ENCODE assay signal across 14 cellular contexts in genomic region chr11:12269446-12270214, GRCh38.
A peak's percentile ranks its signal among the peaks of the same experiment; 100 is the strongest.
DNase-seq lines count a peak whose midpoint lies in the region; ATAC-seq, FAIRE-seq and TF ChIP-seq lines count a peak whose summit lies in the region.
"Had no signal": no experiment of that assay in that cellular context is flagged by ENCODE, and none has a peak within 500 bp of the region (broad histone marks: within the 10 kb centered on the region; RNA-seq: fewer than 3 reads in every experiment).

No MANE protein-coding gene starts in this region.

- no peak overlapping the region for H3K9ac ChIP-seq in endothelial cell of umbilical vein (replicated peaks; ENCODE audit: extremely low read depth, insufficient read depth, low read length)

- POLR2A ChIA-PET in Panc1 (lab: Charles Lee): no interaction called here
- POLR2A ChIA-PET in endothelial cell of umbilical vein (lab: Charles Lee): no interaction called here

- H4K20me1 ChIP-seq in endothelial cell of umbilical vein (replicated peaks; ENCODE audit: control insufficient read depth, extremely low read depth, insufficient read depth, low read length): no peaks in the 10 kb centered on the region

- no peaks in the 10 kb centered on the region for H3K9me1 ChIP-seq in endothelial cell of umbilical vein (replicated peaks; ENCODE audit: control insufficient read depth, extremely low read depth, insufficient read depth, low read length)

- no peaks in the 10 kb centered on the region for H3K9me3 Mint-ChIP-seq in stimulated activated memory B cell treated with anti-CD40 and anti-IgM and Interleukin-4, amounts not matched to agents 10 μg/mL and 1 μg/mL and 100 μg/mL, for 72 hours
- no peaks in the 10 kb centered on the region for H3K9me3 Mint-ChIP-seq in activated naive CD4-positive, alpha-beta T cell treated with anti-CD3 and anti-CD28 coated beads, Interleukin-2, amount 10 ng/mL, durations not matched to agents 7 days and 5 days
- H3K9me3 Mint-ChIP-seq: activated naive CD4-positive, alpha-beta T cell treated with anti-CD3 and anti-CD28 coated beads, Interleukin-2, amount 50 U/mL, for 72 hours; WTC11 had no signal

- CTCF ChIA-PET in Panc1 (lab: Charles Lee) (no interaction called here), endothelial cell of umbilical vein (lab: Charles Lee) (interaction anchor here (1.1 to 1.9 kb wide), 6 partner anchors 9 to 225 kb away, joined by 3 to 12 read pairs (median 4); no protein-coding TSS in a partner anchor)
- CTCF ChIA-PET in activated naive CD4-positive, alpha-beta T cell treated with anti-CD3 and anti-CD28 coated beads, Interleukin-2, amount 10 ng/mL, durations not matched to agents 7 days and 5 days (lab: Charles Lee): interaction anchor here (1.1 to 1.5 kb wide), 4 partner anchors 12 to 219 kb away, joined by 3 to 4 read pairs (median 4); no protein-coding TSS in a partner anchor

- no peak overlapping the region for H3K4me3 Mint-ChIP-seq in stimulated activated memory B cell treated with anti-CD40 and anti-IgM and Interleukin-4, amounts not matched to agents 10 μg/mL and 1 μg/mL and 100 μg/mL, for 72 hours
- H3K4me3 Mint-ChIP-seq in activated naive CD4-positive, alpha-beta T cell treated with anti-CD3 and anti-CD28 coated beads, Interleukin-2, amount 10 ng/mL, durations not matched to agents 7 days and 5 days: no peak overlapping the region
- H3K4me3 Mint-ChIP-seq: WTC11 had no signal

- H3K27ac ChIP-seq in Panc1 (ENCODE audit: low read length): 0 out of 2 replicates have a peak overlapping the region, but pooled peaks have one; percentile 17
- peak overlapping the region; percentile 68 for H3K27ac ChIP-seq in endothelial cell of umbilical vein (ENCODE audit: insufficient read depth, low read depth, low read length)
- H3K27ac ChIP-seq in lower lobe of right lung: peak overlapping the region; percentile 31
- H3K27ac ChIP-seq: testis had no signal

- H3K79me2 ChIP-seq in endothelial cell of umbilical vein (ENCODE audit: control insufficient read depth, insufficient read depth, low read length): no peaks in the 10 kb centered on the region

- in situ Hi-C loops in Panc1 (cut with HindIII; ENCODE audit: low pct_unique_long_range_greater_than_20kb, low sequenced_read_pairs): no loop called here

- H3K4me1 ChIP-seq in Panc1 (ENCODE audit: control insufficient read depth, insufficient read depth, low read length) (peaks cover 8% of the 10 kb centered on the region), endothelial cell of umbilical vein (ENCODE audit: control insufficient read depth, extremely low read depth, insufficient read depth, low read length) (peaks cover 21% of the 10 kb centered on the region), lower lobe of right lung (peaks cover 13% of the 10 kb centered on the region)

- no peak for TF ChIP-seq POLR2A in endothelial cell of umbilical vein (IDR thresholded peaks at IDR 0.05; ENCODE audit: low read depth, low read length)

- no peak for DNase-seq in Panc1 (ENCODE audit: low read depth, low spot score)
- no peak for DNase-seq in endothelial cell of umbilical vein (ENCODE audit: low read depth, low spot score)
- no peak for DNase-seq in lower lobe of right lung
- DNase-seq in NCI-H1048 (lab: John Stamatoyannopoulos, UW): no peak
- no peak for DNase-seq in D341Med (ENCODE audit: low spot score)
- DNase-seq in activated naive CD4-positive, alpha-beta T cell treated with anti-CD3 and anti-CD28 coated beads, Interleukin-2, amount 10 ng/mL, durations not matched to agents 7 days and 5 days: no peak
- DNase-seq: activated CD8-positive, alpha-beta memory T cell treated with anti-CD3 and anti-CD28 coated beads, Interleukin-2, amount 50 U/mL, for 4 hours; MM.1S; testis had no signal

- no peak overlapping the region for H3K27ac Mint-ChIP-seq in stimulated activated memory B cell treated with anti-CD40 and anti-IgM and Interleukin-4, amounts not matched to agents 10 μg/mL and 1 μg/mL and 100 μg/mL, for 72 hours
- no peak overlapping the region for H3K27ac Mint-ChIP-seq in activated naive CD4-positive, alpha-beta T cell treated with anti-CD3 and anti-CD28 coated beads, Interleukin-2, amount 10 ng/mL, durations not matched to agents 7 days and 5 days

- no peak for FAIRE-seq in endothelial cell of umbilical vein (lab: Jason Lieb, UNC)
- FAIRE-seq: HTR-8/SVneo had no signal

- H3K4me1 Mint-ChIP-seq in stimulated activated memory B cell treated with anti-CD40 and anti-IgM and Interleukin-4, amounts not matched to agents 10 μg/mL and 1 μg/mL and 100 μg/mL, for 72 hours: no peaks in the 10 kb centered on the region
- no peaks in the 10 kb centered on the region for H3K4me1 Mint-ChIP-seq in activated naive CD4-positive, alpha-beta T cell treated with anti-CD3 and anti-CD28 coated beads, Interleukin-2, amount 10 ng/mL, durations not matched to agents 7 days and 5 days

- dilution Hi-C loops in endothelial cell of umbilical vein (cut with MboI; ENCODE audit: extremely low pct_ligation_motif_present, low sequenced_read_pairs): no loop called here

- peak; percentile 47; the same call in 1 of the 2 replicates for ATAC-seq in Panc1
- ATAC-seq in lower lobe of right lung: peak; percentile 29 to 58
- peak; percentile 17 for ATAC-seq in stimulated activated memory B cell treated with anti-CD40 and anti-IgM and Interleukin-4, amounts not matched to agents 10 μg/mL and 1 μg/mL and 100 μg/mL, for 72 hours
- no peak for ATAC-seq in GM19023 (IDR thresholded peaks at IDR 0.05; ENCODE audit: unreplicated experiment)
- ATAC-seq: WTC11 had no signal

- H3K9me3 ChIP-seq in Panc1 (ENCODE audit: control insufficient read depth, insufficient read depth, low read depth, low read length): no peaks in the 10 kb centered on the region
- H3K9me3 ChIP-seq in endothelial cell of umbilical vein (replicated peaks; ENCODE audit: control insufficient read depth, insufficient read depth, low read length): no peaks in the 10 kb centered on the region
- H3K9me3 ChIP-seq in lower lobe of right lung: no peaks in the 10 kb centered on the region
- H3K9me3 ChIP-seq: testis had no signal

- H3K4me3 ChIP-seq in Panc1 (ENCODE audit: low read depth in 2 of 2, low read length in 2 of 2) (no peak overlapping the region), endothelial cell of umbilical vein (replicated peaks in 1 of 3; ENCODE audit: insufficient read depth in 1 of 3, low read depth in 1 of 3, low read length in 3 of 3) (no peak overlapping the region), lower lobe of right lung (no peak overlapping the region)
- H3K4me3 ChIP-seq: testis had no signal

- intact Hi-C loops in Panc1 (cut with micrococcal nuclease; ENCODE audit: unreplicated experiment): no loop called here
- intact Hi-C loops in endothelial cell of umbilical vein (cut with micrococcal nuclease): no loop called here
- intact Hi-C loops in lower lobe of right lung (cut with DNase I): no loop called here

- no peaks in the 10 kb centered on the region for H3K27me3 ChIP-seq in Panc1 (ENCODE audit: control insufficient read depth, insufficient read depth, low read length)
- no peaks in the 10 kb centered on the region for H3K27me3 ChIP-seq in endothelial cell of umbilical vein (ENCODE audit: control insufficient read depth in 2 of 2, insufficient read depth in 2 of 2, low read length in 2 of 2)
- H3K27me3 ChIP-seq in lower lobe of right lung (ENCODE audit: low read depth): no peaks in the 10 kb centered on the region
- H3K27me3 ChIP-seq: testis had no signal

- peak overlapping the region; percentile 48 for H2AFZ ChIP-seq in endothelial cell of umbilical vein (ENCODE audit: low read depth, low read length)

- no peaks in the 10 kb centered on the region for H3K36me3 Mint-ChIP-seq in stimulated activated memory B cell treated with anti-CD40 and anti-IgM and Interleukin-4, amounts not matched to agents 10 μg/mL and 1 μg/mL and 100 μg/mL, for 72 hours
- H3K36me3 Mint-ChIP-seq in activated naive CD4-positive, alpha-beta T cell treated with anti-CD3 and anti-CD28 coated beads, Interleukin-2, amount 10 ng/mL, durations not matched to agents 7 days and 5 days: no peaks in the 10 kb centered on the region
- H3K36me3 Mint-ChIP-seq: activated naive CD4-positive, alpha-beta T cell treated with anti-CD3 and anti-CD28 coated beads, Interleukin-2, amount 50 U/mL, for 72 hours; WTC11 had no signal

- H3K4me2 ChIP-seq in endothelial cell of umbilical vein (ENCODE audit: insufficient read depth, low read length): no peak overlapping the region

- BruUV-seq in Panc1 (replicated peaks; lab: Mats Ljungman, UMichigan) (no TSS peak), endothelial cell of umbilical vein (replicated peaks; lab: Mats Ljungman, UMichigan) (no TSS peak)

- TF ChIP-seq CTCF in Panc1 (IDR thresholded peaks at IDR 0.05): no peak
- no peak for TF ChIP-seq CTCF in endothelial cell of umbilical vein (IDR thresholded peaks at IDR 0.05; ENCODE audit: extremely low read depth in 1 of 2, insufficient read depth in 1 of 2, low read depth in 1 of 2, low read length in 2 of 2)
- TF ChIP-seq CTCF in lower lobe of right lung (IDR thresholded peaks at IDR 0.05): no peak

- H3K36me3 ChIP-seq in Panc1 (ENCODE audit: control insufficient read depth, insufficient read depth, low read length) (no peaks in the 10 kb centered on the region), endothelial cell of umbilical vein (ENCODE audit: control insufficient read depth in 2 of 2, extremely low read depth in 1 of 2, insufficient read depth in 2 of 2, low read length in 2 of 2) (no peaks in the 10 kb centered on the region), lower lobe of right lung (no peaks in the 10 kb centered on the region)

- H3K27me3 Mint-ChIP-seq in stimulated activated memory B cell treated with anti-CD40 and anti-IgM and Interleukin-4, amounts not matched to agents 10 μg/mL and 1 μg/mL and 100 μg/mL, for 72 hours: peaks cover 8% of the 10 kb centered on the region
- no peaks in the 10 kb centered on the region for H3K27me3 Mint-ChIP-seq in activated naive CD4-positive, alpha-beta T cell treated with anti-CD3 and anti-CD28 coated beads, Interleukin-2, amount 10 ng/mL, durations not matched to agents 7 days and 5 days

TF ChIP-seq in endothelial cell of umbilical vein, 7 proteins besides CTCF, POLR2A, EP300 and RAD21:
- TF ChIP-seq EZH2 (IDR thresholded peaks at IDR 0.05; ENCODE audit: borderline replicate concordance, low read depth, low read length, severe bottlenecking) (no peak), POLR2AphosphoS5 (IDR thresholded peaks at IDR 0.05; ENCODE audit: insufficient read depth, low read depth, low read length) (peak; percentile 13), GATA2 (IDR thresholded peaks at IDR 0.05; ENCODE audit: insufficient read depth, insufficient read length, low read depth, low read length) (no peak)

Comparison
In these comparisons a context has a peak if more than half of its experiments do, and no peak if none do; other contexts are left out.
1. H3K27ac ChIP-seq: peak in every context shown above with its lines; median percentile 68 in endothelial cell of umbilical vein; 31 in lower lobe of right lung; 17 in Panc1.